In genomic region chr10:77649333-77650331, GRCh38 we compare ENCODE assay signal across 1 cellular context.
TF ChIP-seq lines count a peak whose summit lies in the region.

No MANE protein-coding gene starts in this region.

TF ChIP-seq in K562, 482 proteins besides CTCF, POLR2A, EP300 and RAD21 (continued from another document):
- TF ChIP-seq E2F5 (CRISPR knock-in tag; IDR thresholded peaks at IDR 0.05) (no peak), PML (IDR thresholded peaks at IDR 0.05; ENCODE audit: low read length) (no peak), POLR2AphosphoS5 (IDR thresholded peaks at IDR 0.05; ENCODE audit: control insufficient read depth, insufficient read depth, low read depth, low read length) (no peak), XRCC3 (IDR thresholded peaks at IDR 0.05) (no peak), EWSR1 (IDR thresholded peaks at IDR 0.05; ENCODE audit: borderline replicate concordance, low read depth, partially characterized antibody) (no peak), ZNF609 (CRISPR knock-in tag; IDR thresholded peaks at IDR 0.05; ENCODE audit: borderline replicate concordance) (no peak), AFF4 (CRISPR knock-in tag; IDR thresholded peaks at IDR 0.05) (no peak), SREBF2 (CRISPR knock-in tag; IDR thresholded peaks at IDR 0.05) (no peak), ZNF589 (CRISPR knock-in tag; IDR thresholded peaks at IDR 0.05; ENCODE audit: low read depth) (no peak), SPI1 (IDR thresholded peaks at IDR 0.05; ENCODE audit: borderline replicate concordance, low read depth, low read length) (peak; percentile 85)
